32 cellular contexts compared by ENCODE assay signal in the genomic region with DNA sequence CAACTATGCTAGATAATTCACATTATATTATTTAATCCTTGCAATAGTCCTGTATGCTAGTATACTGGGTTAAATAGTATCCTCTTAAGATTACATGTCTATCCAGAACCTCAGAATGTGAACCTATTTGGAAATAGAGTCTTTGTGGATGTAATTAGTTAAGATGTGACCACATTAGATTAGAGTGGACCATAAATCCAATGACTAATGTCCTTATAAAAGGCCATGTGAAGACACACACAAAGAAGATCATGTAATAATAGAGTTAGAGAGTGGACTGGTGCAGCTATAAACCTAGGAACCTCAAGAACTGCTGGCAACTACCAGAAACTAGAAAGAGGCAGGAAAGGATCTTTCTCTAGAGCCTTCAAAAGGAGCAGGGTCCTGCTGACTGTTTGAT.
"Had no signal": no experiment of that assay in that cellular context is flagged by ENCODE, and none has a peak within 500 bp of the region (broad histone marks: within the 10 kb centered on the region; RNA-seq: fewer than 3 reads in every experiment).

No MANE protein-coding gene starts in this region.

- H3K9me3 ChIP-seq: adrenal gland, SJSA1 had no signal

- ATAC-seq: activated CD4-positive, CD25-positive, alpha-beta regulatory T cell treated with anti-CD3 and anti-CD28 coated beads, Interleukin-2, amount 50 U/mL, for 24 hours; activated CD8-positive, alpha-beta T cell treated with anti-CD3 and anti-CD28 coated beads, Interleukin-2, amount 10 ng/mL, durations not matched to agents 7 days and 5 days; Panc1; SK-N-SH treated with all-trans-retinoic acid at 6 μM for 48 hours had no signal

- DNase-seq: activated CD4-positive, alpha-beta T cell treated with anti-CD3 and anti-CD28 coated beads for 48 hours; activated CD4-positive, alpha-beta T cell treated with anti-CD3 and anti-CD28 coated beads, Interleukin-2, amount 50 U/mL, for 4 hours; activated CD8-positive, alpha-beta memory T cell treated with anti-CD3 and anti-CD28 coated beads, Interleukin-2, amount 50 U/mL, for 48 hours; activated CD8-positive, alpha-beta T cell treated with anti-CD3 and anti-CD28 coated beads, Interleukin-2, amount 10 ng/mL, durations not matched to agents 7 days and 5 days; activated naive CD4-positive, alpha-beta T cell treated with anti-CD3 and anti-CD28 coated beads, Interleukin-2, amount 50 U/mL, for 16 hours; activated naive CD8-positive, alpha-beta T cell treated with anti-CD3 and anti-CD28 coated beads, Interleukin-2, amount 10 ng/mL, durations not matched to agents 7 days and 5 days; activated T-cell treated with anti-CD3 and anti-CD28 coated beads, Interleukin-2, amount 50 U/mL, for 1 hour; adrenal gland; aorta; central memory CD4-positive, alpha-beta T cell; MG63; MV-4-11; NCI-H1092 treated with DMSO at 0.1 percent for 48 hours; NCI-H1417 treated with DMSO at 0.1 percent for 48 hours; NCI-H1694; NCI-H2029; NCI-H2107; NCI-H2171 treated with DMSO at 0.1 percent for 48 hours; NCI-H345; NCI-H510A; NCI-H526 treated with DMSO at 0.1 percent for 48 hours; NCI-H82; OCI-M1; Right ventricle myocardium superior; SW 1271 had no signal

- H3K4me3 ChIP-seq: adrenal gland, MG63, SJSA1 had no signal

- H3K36me3 ChIP-seq: adrenal gland, MG63, SJSA1 had no signal

- H3K27ac ChIP-seq: adrenal gland, KMS-11, RWPE1, SJSA1 had no signal

- H3K27me3 ChIP-seq: adrenal gland, MG63, SJSA1 had no signal

- FAIRE-seq: bronchial epithelial cell had no signal
